14 cellular contexts compared by ENCODE assay signal in genomic region chr5:171757853-171758535, GRCh38. TPM values are rescaled to one million over a fixed set of nuclear protein-coding genes. Genes with fewer than 3 reads are reported as not detected.
DNase-seq lines count a peak whose midpoint lies in the region; ATAC-seq and FAIRE-seq lines count a peak whose summit lies in the region.
"Had no signal": no experiment of that assay in that cellular context is flagged by ENCODE, and none has a peak within 500 bp of the region (broad histone marks: within the 10 kb centered on the region; RNA-seq: fewer than 3 reads in every experiment).

No MANE protein-coding gene starts in this region.

- ATAC-seq in activated naive CD4-positive, alpha-beta T cell treated with anti-CD3 and anti-CD28 coated beads, Interleukin-2, amount 50 U/mL, for 72 hours, result peak; percentile 84 to 98
- ATAC-seq in esophagus mucosa (peak; percentile 99), GM19023 (IDR thresholded peaks at IDR 0.05; ENCODE audit: unreplicated experiment) (no peak)
- peak; percentile 73 for ATAC-seq in stimulated activated naive CD8-positive, alpha-beta T cell treated with anti-CD3 and anti-CD28 coated beads, Interleukin-15, amount 100 ng/mL, for 72 hours
- ATAC-seq: heart left ventricle had no signal

- no peak for DNase-seq in activated naive CD4-positive, alpha-beta T cell treated with anti-CD3 and anti-CD28 coated beads, Interleukin-2, amount 50 U/mL, for 72 hours (ENCODE audit: low spot score in 2 of 2)
- no peak for DNase-seq in activated naive CD4-positive, alpha-beta T cell treated with anti-CD3 and anti-CD28 coated beads, Interleukin-2, amount 50 U/mL, for 16 hours
- DNase-seq in RCC 7860 (ENCODE audit: low spot score) (peak; percentile 89), NCI-H1105 treated with DMSO at 0.1 percent for 48 hours (lab: John Stamatoyannopoulos, UW) (no peak), GM19239 (ENCODE audit: insufficient read length, low spot score) (no peak)
- no peak for DNase-seq in stimulated activated naive CD8-positive, alpha-beta T cell treated with anti-CD3 and anti-CD28 coated beads, Interleukin-15, amount 100 ng/mL, for 72 hours
- DNase-seq: activated CD4-positive, alpha-beta T cell treated with anti-CD3 and anti-CD28 coated beads, Interleukin-2, amount 50 U/mL, for 1 hour; anterior cingulate cortex; heart left ventricle; NCI-H1930; Right ventricle myocardium superior had no signal

- FAIRE-seq in RCC 7860 (lab: Jason Lieb, UNC), result peak; percentile 86
- FAIRE-seq in GM19239 (lab: Jason Lieb, UNC), result no peak

- peak overlapping the region in 1 of 2 donors; percentile 45 for H3K27ac Mint-ChIP-seq in activated naive CD4-positive, alpha-beta T cell treated with anti-CD3 and anti-CD28 coated beads, Interleukin-2, amount 50 U/mL, for 72 hours
- H3K27ac Mint-ChIP-seq in stimulated activated naive CD8-positive, alpha-beta T cell treated with anti-CD3 and anti-CD28 coated beads, Interleukin-15, amount 100 ng/mL, for 72 hours, result no peak overlapping the region
- H3K27ac Mint-ChIP-seq: stimulated activated naive CD8-positive, alpha-beta T cell treated with anti-CD3 and anti-CD28 coated beads, Interleukin-15, Interleukin-2, amounts not matched to agents 100 ng/mL and 50 ng/mL, for 24 hours had no signal

- peaks cover 0 to 10% of the 10 kb centered on the region in 2 donors for H3K36me3 Mint-ChIP-seq in activated naive CD4-positive, alpha-beta T cell treated with anti-CD3 and anti-CD28 coated beads, Interleukin-2, amount 50 U/mL, for 72 hours

- no peaks in the 10 kb centered on the region for H3K4me1 Mint-ChIP-seq in stimulated activated naive CD8-positive, alpha-beta T cell treated with anti-CD3 and anti-CD28 coated beads, Interleukin-15, amount 100 ng/mL, for 72 hours

- H3K9me3 Mint-ChIP-seq in activated naive CD4-positive, alpha-beta T cell treated with anti-CD3 and anti-CD28 coated beads, Interleukin-2, amount 50 U/mL, for 72 hours, result peaks cover 7% of the 10 kb centered on the region in 2 donors
- H3K9me3 Mint-ChIP-seq in stimulated activated naive CD8-positive, alpha-beta T cell treated with anti-CD3 and anti-CD28 coated beads, Interleukin-15, amount 100 ng/mL, for 72 hours, result peaks cover 0 to 10% of the 10 kb centered on the region in 2 donors

- no peak overlapping the region for H3K4me3 Mint-ChIP-seq in stimulated activated naive CD8-positive, alpha-beta T cell treated with anti-CD3 and anti-CD28 coated beads, Interleukin-15, amount 100 ng/mL, for 72 hours
- H3K4me3 Mint-ChIP-seq: stimulated activated naive CD8-positive, alpha-beta T cell treated with anti-CD3 and anti-CD28 coated beads, Interleukin-15, Interleukin-2, amounts not matched to agents 100 ng/mL and 50 ng/mL, for 24 hours had no signal

- H3K27me3 Mint-ChIP-seq in stimulated activated naive CD8-positive, alpha-beta T cell treated with anti-CD3 and anti-CD28 coated beads, Interleukin-15, amount 100 ng/mL, for 72 hours, result no peaks in the 10 kb centered on the region

RNA-seq across cellular contexts. Expression of gene SMIM23, which starts 27.6 kb away (rescaled TPM):
- not detected for total RNA-seq in activated naive CD4-positive, alpha-beta T cell treated with anti-CD3 and anti-CD28 coated beads, Interleukin-2, amount 50 U/mL, for 72 hours
- total RNA-seq in esophagus mucosa, result not detected
- total RNA-seq: heart left ventricle, Right ventricle myocardium superior had no signal
